ENCODE assay signal across 1 cellular context in the genomic region with DNA sequence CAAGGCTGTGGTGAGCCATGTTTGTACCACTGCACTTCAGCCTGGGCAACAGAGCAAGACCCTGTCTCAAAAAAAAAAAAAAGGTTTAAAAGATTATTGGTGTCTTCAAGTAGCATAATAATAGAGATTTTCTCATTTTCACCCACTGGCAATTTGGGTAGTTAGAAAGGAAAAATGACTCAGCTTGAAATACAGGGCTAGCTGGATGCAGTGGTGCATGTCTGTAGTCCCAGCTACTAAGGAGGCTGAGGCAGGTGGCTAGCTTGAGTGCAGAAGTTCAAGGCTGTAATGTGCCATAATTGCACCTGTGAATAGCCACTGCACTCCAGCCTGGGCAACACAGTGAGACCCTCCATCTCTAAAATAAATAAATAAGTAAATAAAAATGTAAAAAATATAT.
A peak's percentile ranks its signal among the peaks of the same experiment; 100 is the strongest.
TF ChIP-seq lines count a peak whose summit lies in the region.

No MANE protein-coding gene starts in this region.

TF ChIP-seq in GM12878, 131 proteins besides CTCF, POLR2A, EP300 and RAD21 (continued from another document and continues in another):
- TF ChIP-seq, protein P1, sequence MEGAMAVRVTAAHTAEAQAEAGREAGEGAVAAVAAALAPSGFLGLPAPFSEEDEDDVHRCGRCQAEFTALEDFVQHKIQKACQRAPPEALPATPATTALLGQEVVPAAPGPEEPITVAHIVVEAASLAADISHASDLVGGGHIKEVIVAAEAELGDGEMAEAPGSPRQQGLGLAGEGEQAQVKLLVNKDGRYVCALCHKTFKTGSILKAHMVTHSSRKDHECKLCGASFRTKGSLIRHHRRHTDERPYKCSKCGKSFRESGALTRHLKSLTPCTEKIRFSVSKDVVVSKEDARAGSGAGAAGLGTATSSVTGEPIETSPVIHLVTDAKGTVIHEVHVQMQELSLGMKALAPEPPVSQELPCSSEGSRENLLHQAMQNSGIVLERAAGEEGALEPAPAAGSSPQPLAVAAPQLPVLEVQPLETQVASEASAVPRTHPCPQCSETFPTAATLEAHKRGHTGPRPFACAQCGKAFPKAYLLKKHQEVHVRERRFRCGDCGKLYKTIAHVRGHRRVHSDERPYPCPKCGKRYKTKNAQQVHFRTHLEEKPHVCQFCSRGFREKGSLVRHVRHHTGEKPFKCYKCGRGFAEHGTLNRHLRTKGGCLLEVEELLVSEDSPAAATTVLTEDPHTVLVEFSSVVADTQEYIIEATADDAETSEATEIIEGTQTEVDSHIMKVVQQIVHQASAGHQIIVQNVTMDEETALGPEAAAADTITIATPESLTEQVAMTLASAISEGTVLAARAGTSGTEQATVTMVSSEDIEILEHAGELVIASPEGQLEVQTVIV (IDR thresholded peaks at IDR 0.05; ENCODE audit: borderline replicate concordance, partially characterized antibody), result no peak
- TF ChIP-seq MYB (IDR thresholded peaks at IDR 0.05; ENCODE audit: borderline replicate concordance, low read depth, low read length), result no peak
- no peak for TF ChIP-seq RBBP5 (conservative IDR thresholded peaks at IDR 0.05)
- TF ChIP-seq ZBTB4 (CRISPR knock-in tag; IDR thresholded peaks at IDR 0.05), result no peak
- TF ChIP-seq BCL3 (IDR thresholded peaks at IDR 0.05; ENCODE audit: borderline replicate concordance, insufficient read depth, low read depth, low read length, poor library complexity, severe bottlenecking), result peak; percentile 34
- TF ChIP-seq HDGF (IDR thresholded peaks at IDR 0.05), result no peak
- TF ChIP-seq, protein P2, sequence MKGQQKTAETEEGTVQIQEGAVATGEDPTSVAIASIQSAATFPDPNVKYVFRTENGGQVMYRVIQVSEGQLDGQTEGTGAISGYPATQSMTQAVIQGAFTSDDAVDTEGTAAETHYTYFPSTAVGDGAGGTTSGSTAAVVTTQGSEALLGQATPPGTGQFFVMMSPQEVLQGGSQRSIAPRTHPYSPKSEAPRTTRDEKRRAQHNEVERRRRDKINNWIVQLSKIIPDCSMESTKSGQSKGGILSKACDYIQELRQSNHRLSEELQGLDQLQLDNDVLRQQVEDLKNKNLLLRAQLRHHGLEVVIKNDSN (IDR thresholded peaks at IDR 0.05; ENCODE audit: borderline replicate concordance, extremely low read length, insufficient read depth, low read depth, low read length), result no peak
- TF ChIP-seq YBX1 (IDR thresholded peaks at IDR 0.05), result no peak
- TF ChIP-seq ATF3 (IDR thresholded peaks at IDR 0.05; ENCODE audit: borderline replicate concordance, extremely low read depth, low read depth, low read length), result no peak
- TF ChIP-seq E2F4 (IDR thresholded peaks at IDR 0.05; ENCODE audit: low read depth, low read length), result no peak
- no peak for TF ChIP-seq SUZ12 (IDR thresholded peaks at IDR 0.05; ENCODE audit: unreplicated experiment)
- TF ChIP-seq ATF7 (IDR thresholded peaks at IDR 0.05; ENCODE audit: low read depth), result no peak; the same call in 1 of the 2 replicates
- no peak for TF ChIP-seq SMARCA5 (IDR thresholded peaks at IDR 0.05)
- TF ChIP-seq, protein P3, sequence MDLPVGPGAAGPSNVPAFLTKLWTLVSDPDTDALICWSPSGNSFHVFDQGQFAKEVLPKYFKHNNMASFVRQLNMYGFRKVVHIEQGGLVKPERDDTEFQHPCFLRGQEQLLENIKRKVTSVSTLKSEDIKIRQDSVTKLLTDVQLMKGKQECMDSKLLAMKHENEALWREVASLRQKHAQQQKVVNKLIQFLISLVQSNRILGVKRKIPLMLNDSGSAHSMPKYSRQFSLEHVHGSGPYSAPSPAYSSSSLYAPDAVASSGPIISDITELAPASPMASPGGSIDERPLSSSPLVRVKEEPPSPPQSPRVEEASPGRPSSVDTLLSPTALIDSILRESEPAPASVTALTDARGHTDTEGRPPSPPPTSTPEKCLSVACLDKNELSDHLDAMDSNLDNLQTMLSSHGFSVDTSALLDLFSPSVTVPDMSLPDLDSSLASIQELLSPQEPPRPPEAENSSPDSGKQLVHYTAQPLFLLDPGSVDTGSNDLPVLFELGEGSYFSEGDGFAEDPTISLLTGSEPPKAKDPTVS (IDR thresholded peaks at IDR 0.05; ENCODE audit: low read depth, low read length), result no peak
- TF ChIP-seq CREM (IDR thresholded peaks at IDR 0.05; ENCODE audit: low read depth), result 0 out of 2 replicates have a peak, but pooled peaks have one; percentile 33
- peak; percentile 89 for TF ChIP-seq PAX5 (IDR thresholded peaks at IDR 0.05; ENCODE audit: borderline replicate concordance, low read depth, low read length)
- peak; percentile 83 for TF ChIP-seq TCF12 (IDR thresholded peaks at IDR 0.05; ENCODE audit: low read depth, low read length)
- peak; percentile 73; the same call in 1 of the 2 replicates for TF ChIP-seq TBL1XR1 (IDR thresholded peaks at IDR 0.05; ENCODE audit: low read depth, low read length)
- no peak for TF ChIP-seq POLR2AphosphoS5 (IDR thresholded peaks at IDR 0.05; ENCODE audit: low read length)
- TF ChIP-seq PBX3 (IDR thresholded peaks at IDR 0.05; ENCODE audit: insufficient replicate concordance, low read depth, low read length), result no peak
- TF ChIP-seq ZNF384 (IDR thresholded peaks at IDR 0.05; ENCODE audit: borderline replicate concordance, low read depth, low read length), result peak; percentile 35; the same call in 1 of the 2 replicates
- no peak for TF ChIP-seq RCOR1 (conservative IDR thresholded peaks at IDR 0.05; ENCODE audit: low read depth, low read length)
- TF ChIP-seq FOS (IDR thresholded peaks at IDR 0.05; ENCODE audit: borderline replicate concordance, extremely low read depth, insufficient read length), result no peak
- TF ChIP-seq MEF2A (IDR thresholded peaks at IDR 0.05; ENCODE audit: insufficient read depth, low read depth, low read length), result peak; percentile 85
- TF ChIP-seq MXI1 (IDR thresholded peaks at IDR 0.05; ENCODE audit: low read depth, low read length), result no peak
- peak; percentile 93 for TF ChIP-seq TCF3 (IDR thresholded peaks at IDR 0.05; ENCODE audit: borderline replicate concordance, insufficient read depth, low read depth, low read length)
- TF ChIP-seq NR2C2 (IDR thresholded peaks at IDR 0.05; ENCODE audit: borderline replicate concordance, control insufficient read depth, insufficient read length, low read depth), result no peak
- TF ChIP-seq NFXL1 (IDR thresholded peaks at IDR 0.05; ENCODE audit: borderline replicate concordance), result no peak
- no peak for TF ChIP-seq CUX1 (IDR thresholded peaks at IDR 0.05; ENCODE audit: insufficient replicate concordance, low read depth, low read length)
- TF ChIP-seq HDAC6 (IDR thresholded peaks at IDR 0.05; ENCODE audit: unreplicated experiment), result no peak
- TF ChIP-seq RFX5 (IDR thresholded peaks at IDR 0.05; ENCODE audit: low read depth, low read length), result no peak
- no peak for TF ChIP-seq SRF (IDR thresholded peaks at IDR 0.05; ENCODE audit: low read depth in 2 of 2, low read length in 2 of 2)
- peak; percentile 81 for TF ChIP-seq JUNB (IDR thresholded peaks at IDR 0.05)
- TF ChIP-seq CHD4 (IDR thresholded peaks at IDR 0.05), result no peak
- no peak for TF ChIP-seq ZSCAN29 (IDR thresholded peaks at IDR 0.05)
- no peak for TF ChIP-seq LARP7 (IDR thresholded peaks at IDR 0.05)
- TF ChIP-seq POU2F2 (IDR thresholded peaks at IDR 0.05; ENCODE audit: borderline replicate concordance, low read depth, low read length), result 0 out of 3 replicates have a peak, but pooled peaks have one; percentile 15
- TF ChIP-seq BCL11A (IDR thresholded peaks at IDR 0.05; ENCODE audit: low read depth, low read length), result peak; percentile 68; the same call in 1 of the 2 replicates
- TF ChIP-seq RUNX3 (IDR thresholded peaks at IDR 0.05; ENCODE audit: low read length), result peak; percentile 87
- peak; percentile 56; the same call in 1 of the 2 replicates for TF ChIP-seq CBFB (IDR thresholded peaks at IDR 0.05; ENCODE audit: low read depth)
- no peak for TF ChIP-seq SPI1 (IDR thresholded peaks at IDR 0.05; ENCODE audit: borderline replicate concordance, insufficient read depth, low read depth, low read length)
- TF ChIP-seq SMC3 (IDR thresholded peaks at IDR 0.05; ENCODE audit: borderline replicate concordance, low read length), result no peak
- TF ChIP-seq ZNF207 (IDR thresholded peaks at IDR 0.05; ENCODE audit: borderline replicate concordance), result no peak
